Comparison of ENCODE assay signal across 9 cellular contexts in the genomic region with DNA sequence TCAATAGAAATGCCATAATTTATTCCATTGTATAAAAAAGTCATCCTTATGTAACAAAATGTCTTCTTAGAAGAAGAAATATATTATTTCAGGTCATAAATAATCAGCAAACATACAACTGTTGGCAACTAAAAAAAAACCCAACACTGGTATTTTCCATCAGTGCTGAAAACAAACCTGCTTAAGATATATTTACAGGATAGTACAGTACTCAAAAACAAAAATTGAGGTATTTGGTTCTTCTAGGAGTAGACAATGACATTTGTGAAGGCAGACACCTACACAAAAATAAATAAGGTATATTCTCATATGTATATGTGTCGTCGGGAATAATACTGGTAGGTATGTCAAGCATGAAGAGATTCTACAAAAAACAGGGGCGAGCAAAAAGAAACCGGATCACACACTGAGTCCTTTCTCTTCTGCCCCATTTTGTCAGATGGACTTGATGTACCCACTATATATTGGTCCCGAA. TPM values are rescaled to one million over a fixed set of nuclear protein-coding genes. Genes with fewer than 3 reads are reported as not detected.
DNase-seq lines count a peak whose midpoint lies in the region; ATAC-seq and TF ChIP-seq lines count a peak whose summit lies in the region.
"Had no signal": no experiment of that assay in that cellular context is flagged by ENCODE, and none has a peak within 500 bp of the region (broad histone marks: within the 10 kb centered on the region; RNA-seq: fewer than 3 reads in every experiment).

No MANE protein-coding gene starts in this region.

- H3K9me3 ChIP-seq in heart right ventricle (no peaks in the 10 kb centered on the region), neural progenitor cell (ENCODE audit: low read depth) (no peaks in the 10 kb centered on the region)

- H3K27me3 Mint-ChIP-seq in effector memory CD8-positive, alpha-beta T cell, result no peaks in the 10 kb centered on the region
- H3K27me3 Mint-ChIP-seq in naive thymus-derived CD8-positive, alpha-beta T cell, result peaks cover 0 to 4% (median 0%) of the 10 kb centered on the region in 5 donors
- H3K27me3 Mint-ChIP-seq in neural progenitor cell (ENCODE audit: insufficient read depth, low read depth) (peaks cover 6% of the 10 kb centered on the region), endothelial cell (ENCODE audit: unreplicated experiment) (peaks cover 20% of the 10 kb centered on the region)

- H4K20me1 ChIP-seq in neural progenitor cell (ENCODE audit: low read depth), result peaks cover 9% of the 10 kb centered on the region

- H3K4me3 ChIP-seq in heart right ventricle (peak overlapping the region; percentile 62 to 99 (median 92)), urinary bladder (ENCODE audit: low read depth, low read length) (peak overlapping the region; percentile 89), neural progenitor cell (no peak overlapping the region)

- no peaks in the 10 kb centered on the region for H3K9me3 Mint-ChIP-seq in effector memory CD8-positive, alpha-beta T cell
- no peaks in the 10 kb centered on the region for H3K9me3 Mint-ChIP-seq in naive thymus-derived CD8-positive, alpha-beta T cell
- H3K9me3 Mint-ChIP-seq in neural progenitor cell (peaks cover 3% of the 10 kb centered on the region), endothelial cell (ENCODE audit: unreplicated experiment) (no peaks in the 10 kb centered on the region)

- no peak overlapping the region for H3K9ac ChIP-seq in neural progenitor cell

- POLR2A ChIA-PET in naive thymus-derived CD8-positive, alpha-beta T cell (lab: Charles Lee), result interaction anchor here (7.4 kb wide), 1 partner anchor 68 kb away, joined by 110 read pairs; the partner anchor contains the start of gene ERGIC1

- DNase-seq in heart right ventricle (no peak), Right ventricle myocardium inferior (ENCODE audit: missing footprints) (no peak), neural progenitor cell (ENCODE audit: low spot score) (no peak), endothelial cell (ENCODE audit: low spot score) (no peak)
- no peak for DNase-seq in effector memory CD8-positive, alpha-beta T cell
- DNase-seq in naive thymus-derived CD8-positive, alpha-beta T cell, result no peak
- no peak for DNase-seq in activated CD4-positive, alpha-beta T cell treated with anti-CD3 and anti-CD28 coated beads, Interleukin-2, amount 50 U/mL, for 48 hours
- DNase-seq: NCI-H187 had no signal

- peaks cover 33% of the 10 kb centered on the region for H3F3A ChIP-seq in neural progenitor cell (ENCODE audit: low read depth)

- WGBS in heart right ventricle, 2 donors, result 21 to 42% methylated on average over 5 of the region's 5 CpGs
- WGBS in urinary bladder, result 71% methylated on average over 5 of the region's 5 CpGs

- no peak overlapping the region for H2AFZ ChIP-seq in neural progenitor cell (replicated peaks)

- H3K36me3 Mint-ChIP-seq in effector memory CD8-positive, alpha-beta T cell (ENCODE audit: insufficient read depth), result peaks cover 93% of the 10 kb centered on the region
- H3K36me3 Mint-ChIP-seq in naive thymus-derived CD8-positive, alpha-beta T cell, result peaks cover 0 to 36% (median 19%) of the 10 kb centered on the region in 3 donors
- H3K36me3 Mint-ChIP-seq in neural progenitor cell (peaks cover 16% of the 10 kb centered on the region), endothelial cell (ENCODE audit: low read depth, unreplicated experiment) (peaks cover 7% of the 10 kb centered on the region)

- peak overlapping the region; percentile 93 to 97 for H3K4me3 Mint-ChIP-seq in effector memory CD8-positive, alpha-beta T cell
- peak overlapping the region; percentile 64 to 95 (median 91) for H3K4me3 Mint-ChIP-seq in naive thymus-derived CD8-positive, alpha-beta T cell
- no peak overlapping the region for H3K4me3 Mint-ChIP-seq in neural progenitor cell
- no peak overlapping the region for H3K4me3 Mint-ChIP-seq in endothelial cell (ENCODE audit: unreplicated experiment)

- H3K27me3 ChIP-seq in heart right ventricle, result no peaks in the 10 kb centered on the region
- peaks cover 33% of the 10 kb centered on the region for H3K27me3 ChIP-seq in neural progenitor cell

- no peak overlapping the region for H3K4me2 ChIP-seq in neural progenitor cell

- TF ChIP-seq CTCF in heart right ventricle (IDR thresholded peaks at IDR 0.05) (no peak), neural progenitor cell (IDR thresholded peaks at IDR 0.05) (no peak), endothelial cell (IDR thresholded peaks at IDR 0.05; ENCODE audit: unreplicated experiment) (no peak)

- H3K27ac ChIP-seq in heart right ventricle (peak overlapping the region; percentile 95 to 100 (median 100)), urinary bladder (ENCODE audit: low read depth) (peak overlapping the region; percentile 99), neural progenitor cell (no peak overlapping the region)

- ATAC-seq in heart right ventricle, result no peak
- no peak for ATAC-seq in Right ventricle myocardium inferior
- no peak for ATAC-seq in effector memory CD8-positive, alpha-beta T cell (replicated peaks)
- ATAC-seq in naive thymus-derived CD8-positive, alpha-beta T cell, result no peak

- intact Hi-C loops in heart right ventricle (cut with DNase I), result loop anchor here in 3 of 10 donors (5.0 to 10.0 kb wide), 3 partner anchors 36 to 183 kb away; no protein-coding TSS in a partner anchor
- intact Hi-C loops in Right ventricle myocardium inferior (cut with DNase I), result no loop called here

- H3K27ac Mint-ChIP-seq in effector memory CD8-positive, alpha-beta T cell, result peak overlapping the region; percentile 100
- peak overlapping the region; percentile 81 to 100 (median 99) for H3K27ac Mint-ChIP-seq in naive thymus-derived CD8-positive, alpha-beta T cell
- no peak overlapping the region for H3K27ac Mint-ChIP-seq in neural progenitor cell
- H3K27ac Mint-ChIP-seq in endothelial cell (ENCODE audit: unreplicated experiment), result no peak overlapping the region

- peaks cover 8 to 81% (median 52%) of the 10 kb centered on the region in 9 donors for H3K4me1 ChIP-seq in heart right ventricle
- no peaks in the 10 kb centered on the region for H3K4me1 ChIP-seq in urinary bladder (ENCODE audit: insufficient read depth)
- H3K4me1 ChIP-seq in neural progenitor cell, result peaks cover 9% of the 10 kb centered on the region

- peaks cover 66 to 75% of the 10 kb centered on the region in 2 donors for H3K4me1 Mint-ChIP-seq in effector memory CD8-positive, alpha-beta T cell (ENCODE audit: low read depth in 2 of 2)
- H3K4me1 Mint-ChIP-seq in naive thymus-derived CD8-positive, alpha-beta T cell, result peaks cover 35 to 80% (median 65%) of the 10 kb centered on the region in 4 donors
- H3K4me1 Mint-ChIP-seq in neural progenitor cell (peaks cover 65% of the 10 kb centered on the region), endothelial cell (ENCODE audit: unreplicated experiment) (peaks cover 41% of the 10 kb centered on the region)

- H3K79me2 ChIP-seq in neural progenitor cell (ENCODE audit: low read depth), result no peaks in the 10 kb centered on the region

- H3K36me3 ChIP-seq in heart right ventricle, result peaks cover 6 to 36% (median 27%) of the 10 kb centered on the region in 9 donors
- peaks cover 3% of the 10 kb centered on the region for H3K36me3 ChIP-seq in urinary bladder (ENCODE audit: insufficient read depth)
- H3K36me3 ChIP-seq in neural progenitor cell, result no peaks in the 10 kb centered on the region

RNA-seq across cellular contexts. Expression of gene DUSP1, which starts 2.9 kb away (rescaled TPM):
- 100 to 1,000 TPM in 7 of 10 donors, 10 to 100 TPM in 3; 55.7 to 215 (median 143) TPM for total RNA-seq in heart right ventricle
- 10 to 100 TPM; 33.3 to 98.6 TPM for polyA plus RNA-seq in heart right ventricle
- 103 TPM for total RNA-seq in Right ventricle myocardium inferior
- total RNA-seq in naive thymus-derived CD8-positive, alpha-beta T cell, result 10 to 100 TPM; 23.5 to 24.1 TPM
- polyA plus RNA-seq in naive thymus-derived CD8-positive, alpha-beta T cell, result 100 to 1,000 TPM; 102 to 660 (median 258) TPM
- total RNA-seq in urinary bladder, result 76.4 TPM
- polyA plus RNA-seq in urinary bladder, result 822 TPM
- total RNA-seq in neural progenitor cell (ENCODE audit: low replicate concordance), result 4.2 and 12.8 TPM in 2 replicates
- 25.3 TPM for total RNA-seq in endothelial cell (ENCODE audit: unreplicated experiment)

Comparison
In these comparisons a context has a peak if more than half of its experiments do, and no peak if none do; other contexts are left out.
1. H3K27ac Mint-ChIP-seq: peak in effector memory CD8-positive, alpha-beta T cell (2 of 2) and naive thymus-derived CD8-positive, alpha-beta T cell (10 of 10); none in neural progenitor cell (single experiment) and endothelial cell (single experiment).
2. H3K4me3 Mint-ChIP-seq: peak in effector memory CD8-positive, alpha-beta T cell (2 of 2) and naive thymus-derived CD8-positive, alpha-beta T cell (10 of 10); none in neural progenitor cell (single experiment) and endothelial cell (single experiment).